ENCODE assay signal across 23 cellular contexts in the genomic region with DNA sequence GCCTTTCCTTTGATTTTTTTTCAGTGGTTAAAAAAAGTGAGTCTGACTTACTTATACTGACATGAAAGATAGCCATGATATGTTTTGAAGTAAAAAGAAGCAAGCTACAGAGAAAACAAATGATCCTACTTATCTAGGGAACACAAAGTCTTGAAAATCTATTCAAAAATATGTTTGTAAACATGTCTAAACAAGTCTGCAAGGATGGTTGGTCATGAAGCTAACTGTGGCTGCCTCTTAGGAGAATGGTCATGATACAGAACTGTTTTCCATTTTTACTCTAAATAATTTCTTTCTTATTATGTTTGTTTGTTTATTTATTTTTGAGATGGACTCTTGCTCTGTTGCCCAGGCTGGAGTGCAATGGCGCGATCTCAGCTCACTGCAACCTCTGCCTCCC. TPM values are rescaled to one million over a fixed set of nuclear protein-coding genes. Genes with fewer than 3 reads are reported as not detected.
"Had no signal": no experiment of that assay in that cellular context is flagged by ENCODE, and none has a peak within 500 bp of the region (broad histone marks: within the 10 kb centered on the region; RNA-seq: fewer than 3 reads in every experiment).

No MANE protein-coding gene starts in this region.

- H3K4me3 Mint-ChIP-seq: natural killer cell treated with Interleukin-12 subunit alpha and Interleukin-12 subunit beta and Interleukin-15 and Interleukin-18, amount 100 ng/mL, for 72 hours had no signal

- H3K36me3 ChIP-seq: esophagus muscularis mucosa, gastroesophageal sphincter, thoracic aorta had no signal

- H3K36me3 Mint-ChIP-seq: natural killer cell treated with Interleukin-12 subunit alpha and Interleukin-12 subunit beta and Interleukin-15 and Interleukin-18, amount 100 ng/mL, for 72 hours had no signal

- H3K4me3 ChIP-seq: coronary artery, esophagus muscularis mucosa, gastroesophageal sphincter, stomach, thoracic aorta had no signal

- H3K9me3 ChIP-seq: esophagus muscularis mucosa, gastroesophageal sphincter, stomach, thoracic aorta had no signal

- H3K27ac ChIP-seq: coronary artery, esophagus muscularis mucosa, gastroesophageal sphincter, stomach, thoracic aorta had no signal

- H3K27ac Mint-ChIP-seq: natural killer cell treated with Interleukin-12 subunit alpha and Interleukin-12 subunit beta and Interleukin-15 and Interleukin-18, amount 100 ng/mL, for 72 hours had no signal

- ATAC-seq: gastroesophageal sphincter; natural killer cell treated with Interleukin-12 subunit alpha and Interleukin-12 subunit beta and Interleukin-15 and Interleukin-18, amount 100 ng/mL, for 72 hours; sciatic nerve had no signal

- DNase-seq: caudate nucleus; effector CD4-positive, alpha-beta T cell; glutamatergic neuron; midbrain; stimulated activated CD4-positive, alpha-beta T cell treated with anti-CD3 and anti-CD28 coated beads, Interleukin-12 subunit alpha, Interleukin-12 subunit beta, amount 100 ng/mL, for 4 hours; stimulated activated naive CD4-positive, alpha-beta T cell; stomach; substantia nigra; trophoblast cell had no signal

- H3K4me1 ChIP-seq: esophagus muscularis mucosa, gastroesophageal sphincter, stomach had no signal

- H3K9me3 Mint-ChIP-seq: natural killer cell treated with Interleukin-12 subunit alpha and Interleukin-12 subunit beta and Interleukin-15 and Interleukin-18, amount 100 ng/mL, for 72 hours had no signal

- H3K27me3 ChIP-seq: esophagus muscularis mucosa, stomach had no signal

RNA-seq across cellular contexts. Expression of gene FERMT1, which starts 21.5 kb away (rescaled TPM):
- total RNA-seq: natural killer cell treated with Interleukin-12 subunit alpha and Interleukin-12 subunit beta and Interleukin-15 and Interleukin-18, amount 100 ng/mL, for 72 hours; skeletal muscle tissue had no signal

RNA-seq across cellular contexts. Expression of gene LRRN4, which starts 47.5 kb away (rescaled TPM):
- total RNA-seq: chondrocyte; dermis microvascular lymphatic vessel endothelial cell; fibroblast of villous mesenchyme; gastroesophageal sphincter; lung microvascular endothelial cell; natural killer cell treated with Interleukin-12 subunit alpha and Interleukin-12 subunit beta and Interleukin-15 and Interleukin-18, amount 100 ng/mL, for 72 hours; osteoblast; pulmonary artery endothelial cell had no signal
- polyA plus RNA-seq: urinary bladder had no signal
